Comparison of ENCODE assay signal across 23 cellular contexts in genomic region chrX:121333942-121334341, GRCh38.
DNase-seq lines count a peak whose midpoint lies in the region; ATAC-seq and TF ChIP-seq lines count a peak whose summit lies in the region.
"Had no signal": no experiment of that assay in that cellular context is flagged by ENCODE, and none has a peak within 500 bp of the region (broad histone marks: within the 10 kb centered on the region; RNA-seq: fewer than 3 reads in every experiment).

No MANE protein-coding gene starts in this region.

- no peak overlapping the region for H3K27ac Mint-ChIP-seq in chondrocyte (ENCODE audit: unreplicated experiment)
- H3K27ac Mint-ChIP-seq: naive B cell had no signal

- no peaks in the 10 kb centered on the region for H3K4me1 Mint-ChIP-seq in chondrocyte (ENCODE audit: low read depth)
- H3K4me1 Mint-ChIP-seq: naive B cell had no signal

- no peaks in the 10 kb centered on the region for H3K9me3 ChIP-seq in A673 (ENCODE audit: low read depth, low read length, poor library complexity, severe bottlenecking)
- H3K9me3 ChIP-seq: Caco-2, Peyer's patch, prostate gland, spleen, testis had no signal

- H3K4me1 ChIP-seq in A673 (ENCODE audit: insufficient read depth, low read length, poor library complexity, severe bottlenecking) = no peaks in the 10 kb centered on the region
- H3K4me1 ChIP-seq: Caco-2, Peyer's patch, prostate gland, spleen, testis had no signal

- H3K4me3 ChIP-seq in A673 (ENCODE audit: low read depth, low read length, poor library complexity, severe bottlenecking) = no peak overlapping the region
- H3K4me3 ChIP-seq: coronary artery, lung, Peyer's patch, prostate gland, spleen, testis had no signal

- intact Hi-C loops in A673 (cut with micrococcal nuclease; ENCODE audit: unreplicated experiment) = no loop called here

- CTCF ChIA-PET in A673 (lab: Charles Lee) = no interaction called here

- H3K27ac ChIP-seq in A673 (ENCODE audit: low read depth, low read length, poor library complexity, severe bottlenecking) = no peak overlapping the region
- H3K27ac ChIP-seq: coronary artery, Peyer's patch, prostate gland, spleen, testis had no signal

- H3K27me3 ChIP-seq in A673 (replicated peaks; ENCODE audit: insufficient read depth, low read depth, low read length, poor library complexity) = no peaks in the 10 kb centered on the region
- H3K27me3 ChIP-seq: Peyer's patch, spleen, testis had no signal

- H3K36me3 ChIP-seq in A673 (ENCODE audit: insufficient read depth, low read length, poor library complexity, severe bottlenecking) = no peaks in the 10 kb centered on the region
- H3K36me3 ChIP-seq: Peyer's patch, prostate gland, spleen had no signal

- no peaks in the 10 kb centered on the region for H3K9me3 Mint-ChIP-seq in chondrocyte (ENCODE audit: low read depth)

- DNase-seq in A673 (ENCODE audit: low spot score) = no peak
- peak; percentile 5 for DNase-seq in NCI-H748 treated with DMSO at 0.1 percent for 48 hours (lab: John Stamatoyannopoulos, UW)
- no peak for DNase-seq in chondrocyte (ENCODE audit: low spot score)
- DNase-seq in activated effector memory CD4-positive, alpha-beta T cell treated with Interleukin-2 at 50 U/mL for 16 hours = no peak
- DNase-seq: activated CD4-positive, alpha-beta T cell treated with anti-CD3 and anti-CD28 coated beads, Interleukin-2, amount 50 U/mL, for 48 hours; activated naive CD4-positive, alpha-beta T cell treated with anti-CD3 and anti-CD28 coated beads, Interleukin-2, amount 50 U/mL, for 16 hours; activated T-cell treated with anti-CD3 and anti-CD28 coated beads, Interleukin-2, amount 50 U/mL, for 1 hour; Caco-2; foreskin melanocyte; GDM1; naive B cell; NCI-H1930; NCI-H446 treated with DMSO at 0.1 percent for 48 hours; Peyer's patch; spleen; testis had no signal

- BruUV-seq in A673 (replicated peaks; lab: Mats Ljungman, UMichigan) = no TSS peak

- no peaks in the 10 kb centered on the region for H3K36me3 Mint-ChIP-seq in chondrocyte (ENCODE audit: low read depth)
- H3K36me3 Mint-ChIP-seq: naive B cell had no signal

- no peak for ATAC-seq in GM21737 (IDR thresholded peaks at IDR 0.05; ENCODE audit: unreplicated experiment)
- ATAC-seq in HG02763 (IDR thresholded peaks at IDR 0.05; ENCODE audit: unreplicated experiment) = no peak
- ATAC-seq in HG03442 (IDR thresholded peaks at IDR 0.05; ENCODE audit: unreplicated experiment) = no peak

- POLR2A ChIA-PET in A673 (lab: Charles Lee; ENCODE audit: low non-redundant PET) = no interaction called here

- TF ChIP-seq CTCF in A673 (conservative IDR thresholded peaks at IDR 0.05; ENCODE audit: low read depth, low read length) = 0 out of 2 replicates have a peak, but pooled peaks have one; percentile 15
- TF ChIP-seq CTCF in GM12873 (IDR thresholded peaks at IDR 0.05; ENCODE audit: insufficient read depth, low read depth, low read length, missing control alignments) = peak; percentile 35
- peak; percentile 24 for TF ChIP-seq CTCF in chondrocyte (IDR thresholded peaks at IDR 0.05)

- H3K4me3 Mint-ChIP-seq in chondrocyte (ENCODE audit: unreplicated experiment) = no peak overlapping the region
- H3K4me3 Mint-ChIP-seq: naive B cell had no signal

- peaks cover 4% of the 10 kb centered on the region for H3K27me3 Mint-ChIP-seq in chondrocyte (ENCODE audit: low read depth)
- H3K27me3 Mint-ChIP-seq: naive B cell had no signal
